8 cellular contexts compared by ENCODE assay signal in the genomic region with DNA sequence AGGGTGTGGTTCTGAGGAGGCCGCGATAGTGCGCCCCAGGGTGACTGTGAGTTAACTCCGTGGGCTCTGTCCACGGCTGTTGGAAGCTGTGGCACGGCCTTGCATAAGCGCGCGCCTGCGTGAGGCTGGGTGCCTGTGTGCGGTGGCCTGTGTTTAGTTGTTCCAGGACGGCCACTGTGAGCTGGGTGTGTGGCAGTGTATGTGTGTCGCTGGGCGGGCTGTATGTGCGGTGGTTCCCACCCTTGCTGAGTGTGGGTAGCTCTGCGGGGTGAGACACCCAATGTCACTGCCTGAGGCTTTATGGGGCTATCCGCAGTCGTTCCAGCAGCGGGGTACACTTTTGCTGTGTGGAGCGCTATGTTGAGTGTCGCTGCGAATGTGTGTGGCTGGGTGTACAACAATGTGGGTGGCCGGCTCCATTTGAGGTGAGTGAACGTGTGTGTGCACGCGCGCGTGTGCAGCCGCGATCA. TPM values are rescaled to one million over a fixed set of nuclear protein-coding genes. Genes with fewer than 3 reads are reported as not detected.
DNase-seq lines count a peak whose midpoint lies in the region; ATAC-seq, FAIRE-seq and TF ChIP-seq lines count a peak whose summit lies in the region.

No MANE protein-coding gene starts in this region.

- H3K36me3 Mint-ChIP-seq in T-helper 2 cell treated with Interferon-gamma antibody and Interleukin-4, amounts not matched to agents 5 μg/mL and 100 μg/mL, for 36 hours (ENCODE audit: low read depth), result peaks cover 12% of the 10 kb centered on the region
- no peaks in the 10 kb centered on the region for H3K36me3 Mint-ChIP-seq in neural crest cell (ENCODE audit: low read depth)

- H3K27me3 ChIP-seq in H7 (ENCODE audit: control insufficient read depth, insufficient read depth, low read length) (peaks cover 22% of the 10 kb centered on the region), esophagus (ENCODE audit: control insufficient read depth in 1 of 2, insufficient read depth in 2 of 2, low read length in 2 of 2) (no peaks in the 10 kb centered on the region)

- ATAC-seq in GM19452 (IDR thresholded peaks at IDR 0.05; ENCODE audit: unreplicated experiment), result no peak

- peaks cover 66% of the 10 kb centered on the region for H3K4me1 Mint-ChIP-seq in T-helper 2 cell treated with Interferon-gamma antibody and Interleukin-4, amounts not matched to agents 5 μg/mL and 100 μg/mL, for 36 hours (ENCODE audit: low read depth)
- H3K4me1 Mint-ChIP-seq in neural crest cell, result peaks cover 46% of the 10 kb centered on the region

- H3K4me3 ChIP-seq in AG04449 (ENCODE audit: low read depth, low read length) (peak overlapping the region; percentile 50), H7 (ENCODE audit: insufficient read depth, low read depth, low read length) (peak overlapping the region; percentile 30), esophagus (ENCODE audit: low read depth in 1 of 2, low read length in 2 of 2) (peak overlapping the region; percentile 57 to 68)

- POLR2A ChIA-PET in AG04449 (lab: Yijun Ruan, JAX), result interaction anchor here (0.6 to 1.7 kb wide), 8 partner anchors 10 to 137 kb away, joined by 3 to 10 read pairs (median 4); a partner anchor contains a TSS

- TF ChIP-seq CTCF in AG04449 (IDR thresholded peaks at IDR 0.05; ENCODE audit: insufficient read depth, low read length, missing control alignments), result no peak
- no peak for TF ChIP-seq CTCF in neural crest cell (conservative IDR thresholded peaks at IDR 0.05)

- WGBS in esophagus, 2 donors, result 6 to 8% methylated on average over 30 of the region's 30 CpGs

- peak overlapping the region; percentile 80 to 88 for H3K27ac ChIP-seq in esophagus (ENCODE audit: low read depth in 2 of 2, low read length in 1 of 2)

- H3K27me3 Mint-ChIP-seq in T-helper 2 cell treated with Interferon-gamma antibody and Interleukin-4, amounts not matched to agents 5 μg/mL and 100 μg/mL, for 36 hours (ENCODE audit: low read depth), result no peaks in the 10 kb centered on the region
- H3K27me3 Mint-ChIP-seq in neural crest cell (ENCODE audit: low read depth), result peaks cover 44% of the 10 kb centered on the region

- in situ Hi-C loops in KBM-7 (cut with MboI; ENCODE audit: low pct_unique_long_range_greater_than_20kb, low sequenced_read_pairs), result no loop called here

- no peaks in the 10 kb centered on the region for H3K36me3 ChIP-seq in H7 (replicated peaks; ENCODE audit: control insufficient read depth, insufficient read depth, low read length)
- H3K36me3 ChIP-seq in esophagus (ENCODE audit: control insufficient read depth in 2 of 2, insufficient read depth in 2 of 2, low read length in 1 of 2), result no peaks in the 10 kb centered on the region

- no peaks in the 10 kb centered on the region for H3K9me3 ChIP-seq in esophagus (ENCODE audit: control insufficient read depth in 2 of 2, insufficient read depth in 1 of 2, low read depth in 1 of 2, low read length in 1 of 2)

- peaks cover 5 to 44% of the 10 kb centered on the region in 2 donors for H3K4me1 ChIP-seq in esophagus (ENCODE audit: control insufficient read depth in 2 of 2, insufficient read depth in 2 of 2, low read length in 1 of 2)

- peak overlapping the region; percentile 88 for H3K27ac Mint-ChIP-seq in T-helper 2 cell treated with Interferon-gamma antibody and Interleukin-4, amounts not matched to agents 5 μg/mL and 100 μg/mL, for 36 hours
- no peak overlapping the region for H3K27ac Mint-ChIP-seq in neural crest cell (ENCODE audit: unreplicated experiment)

- DNase-seq in AG04449 (ENCODE audit: low read depth, low spot score) (no peak), H7 (no peak), neural crest cell (ENCODE audit: low read depth, low spot score) (no peak), KBM-7 (no peak), urothelium cell line (ENCODE audit: low spot score) (no peak)
- no peak for DNase-seq in T-helper 2 cell treated with Interferon-gamma antibody and Interleukin-4, amounts not matched to agents 5 μg/mL and 100 μg/mL, for 36 hours (ENCODE audit: low spot score)

- no peak for FAIRE-seq in urothelium cell line (lab: Jason Lieb, UNC)

- H3K9me3 Mint-ChIP-seq in T-helper 2 cell treated with Interferon-gamma antibody and Interleukin-4, amounts not matched to agents 5 μg/mL and 100 μg/mL, for 36 hours, result no peaks in the 10 kb centered on the region
- no peaks in the 10 kb centered on the region for H3K9me3 Mint-ChIP-seq in neural crest cell

- CTCF ChIA-PET in AG04449 (lab: Yijun Ruan, JAX), result interaction anchor here (1.0 to 11.8 kb wide), 13 partner anchors 8 to 170 kb away, joined by 3 to 298 read pairs (median 5); a partner anchor contains a TSS

- H3K4me3 Mint-ChIP-seq in T-helper 2 cell treated with Interferon-gamma antibody and Interleukin-4, amounts not matched to agents 5 μg/mL and 100 μg/mL, for 36 hours, result peak overlapping the region; percentile 81
- peak overlapping the region; percentile 87 for H3K4me3 Mint-ChIP-seq in neural crest cell

RNA-seq across cellular contexts. Expression of a gene that starts 0.4 kb away (rescaled TPM):
- 91.1 and 134 TPM in 2 replicates for total RNA-seq in H7 (2014; rRNA removed; shearing (Covaris generic))
- 10 to 100 TPM; 25.4 to 25.9 TPM for polyA plus RNA-seq in esophagus
- total RNA-seq in neural crest cell, result 68.0 and 71.8 TPM in 2 replicates

RNA-seq across cellular contexts. Expression of a gene that starts 19.2 kb away (rescaled TPM):
- 183 and 212 TPM in 2 replicates for total RNA-seq in H7 (2014; rRNA removed; shearing (Covaris generic))
- polyA plus RNA-seq in esophagus, result 10 to 100 TPM; 17.5 to 42.7 TPM
- 251 and 254 TPM in 2 replicates for total RNA-seq in neural crest cell

RNA-seq across cellular contexts. Expression of a gene that starts 21.3 kb away (rescaled TPM):
- total RNA-seq in H7 (2014; rRNA removed; shearing (Covaris generic)), result 0.76 TPM in 1 of 2 replicates, not detected in the other
- under 1 TPM; 0.55 to 0.66 TPM for polyA plus RNA-seq in esophagus
- not detected in 2 replicates for total RNA-seq in neural crest cell

RNA-seq across cellular contexts. Expression of a gene that starts 32.8 kb away (rescaled TPM):
- total RNA-seq in H7 (2014; rRNA removed; shearing (Covaris generic)), result 0.30 and 1.4 TPM in 2 replicates
- 1 to 10 TPM in 1 of 2 donors, under 1 TPM in 1; 0.24 to 2.8 TPM for polyA plus RNA-seq in esophagus
- 1.2 TPM in 2 replicates for total RNA-seq in neural crest cell
